9 cellular contexts compared by ENCODE assay signal in the genomic region with DNA sequence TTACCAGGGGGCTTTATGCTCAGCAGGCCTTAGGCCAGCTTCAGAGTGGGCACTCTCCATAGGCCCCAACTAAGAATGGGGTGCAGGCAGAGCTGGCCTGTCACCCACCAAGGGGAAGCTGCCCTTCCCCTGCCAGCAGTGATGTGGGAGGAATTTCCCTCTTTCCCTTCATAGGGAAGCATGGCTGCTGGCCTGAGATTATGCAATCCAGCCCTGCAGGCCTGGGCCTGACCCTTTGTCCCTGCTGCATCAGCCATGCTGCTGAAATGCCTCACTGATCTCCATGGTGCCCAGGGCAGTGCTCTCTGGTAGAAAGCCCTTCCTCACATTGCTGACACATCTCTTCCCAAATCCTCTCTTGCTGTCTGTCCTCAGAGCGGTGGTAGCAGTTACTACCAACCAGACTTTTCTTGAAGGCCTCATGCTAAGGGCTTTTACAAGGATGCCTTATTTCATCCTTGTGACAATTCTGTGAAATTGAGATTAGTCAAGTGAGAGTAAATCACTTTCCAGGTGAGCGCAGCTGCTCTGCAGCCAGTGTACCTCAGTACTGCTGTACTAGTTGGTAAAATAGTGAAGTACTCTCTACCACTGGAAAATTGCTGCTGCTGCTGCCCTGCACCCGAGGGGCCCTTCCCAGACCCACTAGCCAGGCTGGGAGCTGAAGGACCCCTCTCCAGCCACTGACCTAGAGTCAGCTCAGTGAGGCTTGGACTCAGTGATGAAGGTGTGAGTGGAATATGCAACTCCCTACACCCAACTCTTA. TPM values are rescaled to one million over a fixed set of nuclear protein-coding genes. Genes with fewer than 3 reads are reported as not detected.
DNase-seq lines count a peak whose midpoint lies in the region; ATAC-seq, FAIRE-seq and TF ChIP-seq lines count a peak whose summit lies in the region.
"Had no signal": no experiment of that assay in that cellular context is flagged by ENCODE, and none has a peak within 500 bp of the region (broad histone marks: within the 10 kb centered on the region; RNA-seq: fewer than 3 reads in every experiment).

No MANE protein-coding gene starts in this region.

- peaks cover 2% of the 10 kb centered on the region for H3K9me1 ChIP-seq in keratinocyte (ENCODE audit: control insufficient read depth, extremely low read depth, insufficient read depth, low read length)

- peak; percentile 90 for FAIRE-seq in keratinocyte (lab: Jason Lieb, UNC)

- no peaks in the 10 kb centered on the region for H4K20me1 ChIP-seq in GM23338 (replicated peaks; ENCODE audit: insufficient read depth)
- no peaks in the 10 kb centered on the region for H4K20me1 ChIP-seq in keratinocyte (ENCODE audit: control insufficient read depth, extremely low read depth, insufficient read depth, low read length)

- H2AFZ ChIP-seq in GM23338 (no peak overlapping the region), keratinocyte (ENCODE audit: control insufficient read depth, low read length) (peak overlapping the region; percentile 3)

- H3K4me3 ChIP-seq in GM23338 (no peak overlapping the region), cardiac fibroblast (replicated peaks in 1 of 2; ENCODE audit: low read depth in 2 of 2, low read length in 2 of 2) (no peak overlapping the region), keratinocyte (ENCODE audit: control insufficient read depth in 2 of 3, extremely low read depth in 1 of 3, insufficient read depth in 2 of 3, low read depth in 1 of 3, low read length in 3 of 3) (no peak overlapping the region), skeletal muscle cell (ENCODE audit: low read depth, low read length) (no peak overlapping the region)

- dilution Hi-C loops in keratinocyte (cut with MboI; ENCODE audit: extremely low pct_ligation_motif_present, low sequenced_read_pairs): no loop called here

- ATAC-seq in GM23338 (peak; percentile 55), HG03095 (IDR thresholded peaks at IDR 0.05; ENCODE audit: unreplicated experiment) (no peak)
- ATAC-seq: T-helper 17 cell had no signal

- H3F3A ChIP-seq in GM23338 (replicated peaks; ENCODE audit: low read depth): no peaks in the 10 kb centered on the region

- no peak overlapping the region for H3K4me2 ChIP-seq in GM23338
- peak overlapping the region; percentile 3 for H3K4me2 ChIP-seq in keratinocyte (ENCODE audit: control insufficient read depth, extremely low read depth, insufficient read depth, low read depth, low read length)

- peaks cover 3% of the 10 kb centered on the region; the same call in 2 of the 3 replicates for H3K9me3 Mint-ChIP-seq in GM23338

- H3K27me3 ChIP-seq in GM23338 (ENCODE audit: insufficient read depth) (no peaks in the 10 kb centered on the region), keratinocyte (ENCODE audit: control insufficient read depth, extremely low read depth, insufficient read depth, low read length) (no peaks in the 10 kb centered on the region)

- peaks cover 8% of the 10 kb centered on the region for H3K4me1 Mint-ChIP-seq in GM23338

- no peaks in the 10 kb centered on the region for H3K36me3 ChIP-seq in GM23338 (ENCODE audit: insufficient read depth)
- H3K36me3 ChIP-seq in keratinocyte (ENCODE audit: control insufficient read depth in 2 of 2, extremely low read depth in 1 of 2, insufficient read depth in 2 of 2, low read length in 2 of 2): no peaks in the 10 kb centered on the region

- no peaks in the 10 kb centered on the region for H3K27me3 Mint-ChIP-seq in GM23338 (ENCODE audit: insufficient read depth, low read depth, poor library complexity)

- no peaks in the 10 kb centered on the region for H3K4me1 ChIP-seq in GM23338 (ENCODE audit: insufficient read depth)
- H3K4me1 ChIP-seq in keratinocyte (ENCODE audit: control insufficient read depth, extremely low read depth, insufficient read depth, low read length): peaks cover 17% of the 10 kb centered on the region

- TF ChIP-seq CTCF in GM23338 (conservative IDR thresholded peaks at IDR 0.05; ENCODE audit: low read depth in 2 of 2) (no peak), cardiac fibroblast (IDR thresholded peaks at IDR 0.05; ENCODE audit: low read depth, low read length) (no peak), keratinocyte (optimal IDR thresholded peaks at IDR 0.05 in 1 of 3, IDR thresholded peaks at IDR 0.05 in 1 of 3, conservative IDR thresholded peaks at IDR 0.05 in 1 of 3; ENCODE audit: extremely low read depth in 1 of 3, insufficient read depth in 2 of 3, low read length in 3 of 3) (no peak)

- H3K9me2 ChIP-seq in GM23338 (ENCODE audit: insufficient read depth): no peaks in the 10 kb centered on the region

- no peak overlapping the region for H3K27ac ChIP-seq in GM23338 (ENCODE audit: low read depth)
- no peak overlapping the region for H3K27ac ChIP-seq in keratinocyte (ENCODE audit: control insufficient read depth, insufficient read depth, low read length)

- H3K4me3 Mint-ChIP-seq in GM23338: no peak overlapping the region
- H3K4me3 Mint-ChIP-seq: T-helper 17 cell had no signal

- DNase-seq in GM23338 (ENCODE audit: low spot score) (no peak), cardiac fibroblast (ENCODE audit: low read depth in 2 of 2) (peak; percentile 61 to 78), keratinocyte (ENCODE audit: low read depth, low spot score) (peak; percentile 53), skeletal muscle cell (ENCODE audit: low read depth) (peak; percentile 39), NCI-H1930 (lab: John Stamatoyannopoulos, UW) (no peak), NCI-H1048 (lab: John Stamatoyannopoulos, UW) (no peak)
- DNase-seq in stimulated activated CD4-positive, alpha-beta T cell treated with anti-CD3 and anti-CD28 coated beads, Interleukin-1b, Interleukin-23, amount 100 ng/mL, for 48 hours: no peak
- DNase-seq: T-helper 17 cell had no signal

- no peak overlapping the region for H3K27ac Mint-ChIP-seq in GM23338

- no peak overlapping the region for H3K9ac ChIP-seq in keratinocyte (ENCODE audit: control insufficient read depth, extremely low read depth, insufficient read depth, low read length)

- peaks cover 8% of the 10 kb centered on the region; the same call in 2 of the 3 replicates for H3K36me3 Mint-ChIP-seq in GM23338 (ENCODE audit: low read depth)

- H3K9me3 ChIP-seq in keratinocyte (ENCODE audit: control insufficient read depth, low read depth, low read length): no peaks in the 10 kb centered on the region

- H3K79me2 ChIP-seq in GM23338 (replicated peaks; ENCODE audit: insufficient read depth) (no peaks in the 10 kb centered on the region), keratinocyte (ENCODE audit: control insufficient read depth, insufficient read depth, low read length) (no peaks in the 10 kb centered on the region)

TF ChIP-seq in GM23338, 12 proteins besides CTCF, POLR2A, EP300 and RAD21 (continues in another document):
- TF ChIP-seq ZNF331 (CRISPR knock-in tag; IDR thresholded peaks at IDR 0.05; ENCODE audit: low read depth): no peak
- TF ChIP-seq ZNF114 (CRISPR knock-in tag; IDR thresholded peaks at IDR 0.05): no peak
- TF ChIP-seq POLR2AphosphoS5 (IDR thresholded peaks at IDR 0.05; ENCODE audit: low read depth): no peak
- TF ChIP-seq JUNB (IDR thresholded peaks at IDR 0.05; ENCODE audit: unreplicated experiment): no peak
- no peak for TF ChIP-seq EZH2phosphoT487 (IDR thresholded peaks at IDR 0.05; ENCODE audit: unreplicated experiment)

RNA-seq across cellular contexts. Expression of a gene that starts 33.8 kb away (rescaled TPM):
- total RNA-seq in GM23338 (2014; rRNA removed; shearing (Covaris generic)): 7.5 and 9.1 TPM in 2 replicates
- polyA plus RNA-seq in GM23338 (2016; fragmentation: Nextera tagmentation; extraction: Ambion mirVana) (10.0 and 10.2 TPM in 2 replicates), keratinocyte (7.7 to 15.6 TPM (median 9.8 TPM) in 3 replicates)
- 6.7 TPM for polyA plus RNA-seq in keratinocyte (2011; ENCODE audit: low read depth)
- 18.6 and 20.1 TPM in 2 replicates for polyA plus RNA-seq in keratinocyte (2011; cell fraction: cytosol; rRNA removed)
- polyA plus RNA-seq in keratinocyte (2011; cell fraction: nucleus; rRNA removed): 13.4 TPM in 2 replicates
- polyA plus RNA-seq in keratinocyte (2012; ENCODE audit: low replicate concordance): 8.2 and 9.9 TPM in 2 replicates
- 11.9 to 28.9 TPM (median 22.3 TPM) in 3 replicates for polyA minus RNA-seq in keratinocyte
- 21.3 TPM for polyA minus RNA-seq in keratinocyte (2011; cell fraction: cytosol; rRNA and poly(A)+ RNA removed)
- 8.2 and 10.2 TPM in 2 replicates for polyA minus RNA-seq in keratinocyte (2011; cell fraction: nucleus; rRNA and poly(A)+ RNA removed)

RNA-seq across cellular contexts. Expression of a gene that starts 52.3 kb away (rescaled TPM):
- total RNA-seq in GM23338 (2014; rRNA removed; shearing (Covaris generic)): 7.4 and 8.2 TPM in 2 replicates
- 3.5 TPM in 2 replicates for polyA plus RNA-seq in GM23338 (2016; fragmentation: Nextera tagmentation; extraction: Ambion mirVana)
- polyA plus RNA-seq in keratinocyte: 0.49 to 0.63 TPM (median 0.62 TPM) in 3 replicates
- polyA plus RNA-seq in keratinocyte (2011; ENCODE audit: low read depth): 33.8 TPM
- 0.22 and 0.30 TPM in 2 replicates for polyA plus RNA-seq in keratinocyte (2011; cell fraction: cytosol; rRNA removed)
- polyA plus RNA-seq in keratinocyte (2011; cell fraction: nucleus; rRNA removed): 3.4 and 4.0 TPM in 2 replicates
- polyA plus RNA-seq in keratinocyte (2012; ENCODE audit: low replicate concordance): 0.32 and 15.3 TPM in 2 replicates
- 0.59 to 5.3 TPM (median 3.4 TPM) in 3 replicates for polyA minus RNA-seq in keratinocyte
- polyA minus RNA-seq in keratinocyte (2011; cell fraction: cytosol; rRNA and poly(A)+ RNA removed): not detected
- polyA minus RNA-seq in keratinocyte (2011; cell fraction: nucleus; rRNA and poly(A)+ RNA removed): 2.4 and 3.7 TPM in 2 replicates

RNA-seq across cellular contexts. Expression of a gene that starts 52.5 kb away (rescaled TPM):
- total RNA-seq in GM23338 (2014; rRNA removed; shearing (Covaris generic)): 0.14 TPM in 1 of 2 replicates, not detected in the other
- polyA plus RNA-seq in GM23338 (2016; fragmentation: Nextera tagmentation; extraction: Ambion mirVana) (1.4 and 2.0 TPM in 2 replicates), keratinocyte (0.05 TPM in 1 of 3 replicates, not detected in the others)
- polyA plus RNA-seq in keratinocyte (2011; ENCODE audit: low read depth): not detected
- polyA plus RNA-seq in keratinocyte (2011; cell fraction: cytosol; rRNA removed): 0.14 TPM in 1 of 2 replicates, not detected in the other
- polyA plus RNA-seq in keratinocyte (2011; cell fraction: nucleus; rRNA removed): 0.85 TPM in 1 of 2 replicates, not detected in the other
- polyA plus RNA-seq in keratinocyte (2012; ENCODE audit: low replicate concordance): 0.15 and 0.65 TPM in 2 replicates
- not detected in 3 replicates for polyA minus RNA-seq in keratinocyte
- polyA minus RNA-seq in keratinocyte (2011; cell fraction: cytosol; rRNA and poly(A)+ RNA removed): not detected
- polyA minus RNA-seq in keratinocyte (2011; cell fraction: nucleus; rRNA and poly(A)+ RNA removed): 1.2 and 2.5 TPM in 2 replicates

Comparison
In these comparisons a context has a peak if more than half of its experiments do, and no peak if none do; other contexts are left out.
1. DNase-seq: peak in cardiac fibroblast (2 of 2), keratinocyte (single experiment) and skeletal muscle cell (single experiment); none in GM23338 (single experiment), NCI-H1930 (0 of 2), stimulated activated CD4-positive, alpha-beta T cell treated with anti-CD3 and anti-CD28 coated beads, Interleukin-1b, Interleukin-23, amount 100 ng/mL, for 48 hours (single experiment) and NCI-H1048 (single experiment).